In genomic region chr1:35268282-35269189, GRCh38 we compare ENCODE assay signal across 1 cellular context.
A peak's percentile ranks its signal among the peaks of the same experiment; 100 is the strongest.
TF ChIP-seq lines count a peak whose summit lies in the region.

Gene ZMYM4 (plus strand): TSS chr1:35268709. CDS start chr1:35269047, 338 bp downstream.

TF ChIP-seq in K562, 482 proteins besides CTCF, POLR2A, EP300 and RAD21 (continued from another document and continues in another):
- TF ChIP-seq, protein P1, sequence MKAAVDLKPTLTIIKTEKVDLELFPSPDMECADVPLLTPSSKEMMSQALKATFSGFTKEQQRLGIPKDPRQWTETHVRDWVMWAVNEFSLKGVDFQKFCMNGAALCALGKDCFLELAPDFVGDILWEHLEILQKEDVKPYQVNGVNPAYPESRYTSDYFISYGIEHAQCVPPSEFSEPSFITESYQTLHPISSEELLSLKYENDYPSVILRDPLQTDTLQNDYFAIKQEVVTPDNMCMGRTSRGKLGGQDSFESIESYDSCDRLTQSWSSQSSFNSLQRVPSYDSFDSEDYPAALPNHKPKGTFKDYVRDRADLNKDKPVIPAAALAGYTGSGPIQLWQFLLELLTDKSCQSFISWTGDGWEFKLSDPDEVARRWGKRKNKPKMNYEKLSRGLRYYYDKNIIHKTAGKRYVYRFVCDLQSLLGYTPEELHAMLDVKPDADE (conservative IDR thresholded peaks at IDR 0.05; ENCODE audit: control insufficient read depth, low read depth, low read length) = peak; percentile 78; the same call in 1 of the 2 replicates
- 0 out of 2 replicates have a peak, but pooled peaks have one; percentile 23 for TF ChIP-seq ZNF431 (CRISPR knock-in tag; IDR thresholded peaks at IDR 0.05)
- peak; percentile 69; the same call in 1 of the 2 replicates for TF ChIP-seq ARID4B (CRISPR knock-in tag; IDR thresholded peaks at IDR 0.05)
- TF ChIP-seq, protein P2, sequence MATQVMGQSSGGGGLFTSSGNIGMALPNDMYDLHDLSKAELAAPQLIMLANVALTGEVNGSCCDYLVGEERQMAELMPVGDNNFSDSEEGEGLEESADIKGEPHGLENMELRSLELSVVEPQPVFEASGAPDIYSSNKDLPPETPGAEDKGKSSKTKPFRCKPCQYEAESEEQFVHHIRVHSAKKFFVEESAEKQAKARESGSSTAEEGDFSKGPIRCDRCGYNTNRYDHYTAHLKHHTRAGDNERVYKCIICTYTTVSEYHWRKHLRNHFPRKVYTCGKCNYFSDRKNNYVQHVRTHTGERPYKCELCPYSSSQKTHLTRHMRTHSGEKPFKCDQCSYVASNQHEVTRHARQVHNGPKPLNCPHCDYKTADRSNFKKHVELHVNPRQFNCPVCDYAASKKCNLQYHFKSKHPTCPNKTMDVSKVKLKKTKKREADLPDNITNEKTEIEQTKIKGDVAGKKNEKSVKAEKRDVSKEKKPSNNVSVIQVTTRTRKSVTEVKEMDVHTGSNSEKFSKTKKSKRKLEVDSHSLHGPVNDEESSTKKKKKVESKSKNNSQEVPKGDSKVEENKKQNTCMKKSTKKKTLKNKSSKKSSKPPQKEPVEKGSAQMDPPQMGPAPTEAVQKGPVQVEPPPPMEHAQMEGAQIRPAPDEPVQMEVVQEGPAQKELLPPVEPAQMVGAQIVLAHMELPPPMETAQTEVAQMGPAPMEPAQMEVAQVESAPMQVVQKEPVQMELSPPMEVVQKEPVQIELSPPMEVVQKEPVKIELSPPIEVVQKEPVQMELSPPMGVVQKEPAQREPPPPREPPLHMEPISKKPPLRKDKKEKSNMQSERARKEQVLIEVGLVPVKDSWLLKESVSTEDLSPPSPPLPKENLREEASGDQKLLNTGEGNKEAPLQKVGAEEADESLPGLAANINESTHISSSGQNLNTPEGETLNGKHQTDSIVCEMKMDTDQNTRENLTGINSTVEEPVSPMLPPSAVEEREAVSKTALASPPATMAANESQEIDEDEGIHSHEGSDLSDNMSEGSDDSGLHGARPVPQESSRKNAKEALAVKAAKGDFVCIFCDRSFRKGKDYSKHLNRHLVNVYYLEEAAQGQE (CRISPR knock-in tag; IDR thresholded peaks at IDR 0.05; ENCODE audit: low read depth) = no peak
- 0 out of 4 replicates have a peak, but pooled peaks of 1 of the 2 experiments have one; percentile 37 for TF ChIP-seq KDM4B (IDR thresholded peaks at IDR 0.05; ENCODE audit: borderline replicate concordance in 2 of 2, low read depth in 1 of 2)
- no peak for TF ChIP-seq ZNF398 (CRISPR knock-in tag; IDR thresholded peaks at IDR 0.05)
- 0 out of 2 replicates have a peak, but pooled peaks have one; percentile 15 for TF ChIP-seq ZBTB17 (CRISPR knock-in tag; IDR thresholded peaks at IDR 0.05)
- peak; percentile 62 to 63; a peak in 2 of 4 replicates for TF ChIP-seq FOXK2 (conservative IDR thresholded peaks at IDR 0.05 in 1 of 2, IDR thresholded peaks at IDR 0.05 in 1 of 2; ENCODE audit: low read depth in 2 of 2)
- TF ChIP-seq GTF2A2 (tag; IDR thresholded peaks at IDR 0.05) = 0 out of 2 replicates have a peak, but pooled peaks have one; percentile 56
- TF ChIP-seq RBBP5 (IDR thresholded peaks at IDR 0.05; ENCODE audit: borderline replicate concordance, insufficient read depth, low read length, poor library complexity, severe bottlenecking) = peak; percentile 86
- peak; percentile 78 for TF ChIP-seq KLF13 (tag; IDR thresholded peaks at IDR 0.05; ENCODE audit: borderline replicate concordance, low read depth)
- TF ChIP-seq TAF7 (tag; IDR thresholded peaks at IDR 0.05) = peak; percentile 64
- TF ChIP-seq, protein P3, sequence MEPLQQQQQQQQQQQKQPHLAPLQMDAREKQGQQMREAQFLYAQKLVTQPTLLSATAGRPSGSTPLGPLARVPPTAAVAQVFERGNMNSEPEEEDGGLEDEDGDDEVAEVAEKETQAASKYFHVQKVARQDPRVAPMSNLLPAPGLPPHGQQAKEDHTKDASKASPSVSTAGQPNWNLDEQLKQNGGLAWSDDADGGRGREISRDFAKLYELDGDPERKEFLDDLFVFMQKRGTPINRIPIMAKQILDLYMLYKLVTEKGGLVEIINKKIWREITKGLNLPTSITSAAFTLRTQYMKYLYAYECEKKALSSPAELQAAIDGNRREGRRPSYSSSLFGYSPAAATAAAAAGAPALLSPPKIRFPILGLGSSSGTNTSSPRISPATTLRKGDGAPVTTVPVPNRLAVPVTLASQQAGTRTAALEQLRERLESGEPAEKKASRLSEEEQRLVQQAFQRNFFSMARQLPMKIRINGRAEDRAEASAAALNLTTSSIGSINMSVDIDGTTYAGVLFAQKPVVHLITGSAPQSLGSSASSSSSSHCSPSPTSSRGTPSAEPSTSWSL (CRISPR knock-in tag; IDR thresholded peaks at IDR 0.05; ENCODE audit: borderline replicate concordance) = no peak
- no peak for TF ChIP-seq ETV1 (tag; conservative IDR thresholded peaks at IDR 0.05; ENCODE audit: low read depth)
- TF ChIP-seq ZKSCAN1 (IDR thresholded peaks at IDR 0.05; ENCODE audit: low read depth, low read length) = 0 out of 2 replicates have a peak, but pooled peaks have one; percentile 46
- peak; percentile 60 for TF ChIP-seq ZNF511 (CRISPR knock-in tag; IDR thresholded peaks at IDR 0.05)
- TF ChIP-seq, protein P4, sequence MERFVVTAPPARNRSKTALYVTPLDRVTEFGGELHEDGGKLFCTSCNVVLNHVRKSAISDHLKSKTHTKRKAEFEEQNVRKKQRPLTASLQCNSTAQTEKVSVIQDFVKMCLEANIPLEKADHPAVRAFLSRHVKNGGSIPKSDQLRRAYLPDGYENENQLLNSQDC (CRISPR knock-in tag; IDR thresholded peaks at IDR 0.05) = no peak
- TF ChIP-seq SIX5 (IDR thresholded peaks at IDR 0.05; ENCODE audit: borderline replicate concordance in 1 of 2, insufficient read depth in 1 of 2, low read depth in 1 of 2, low read length in 2 of 2) = no peak
- peak in 1 of 2 experiments; percentile 11; a peak in 1 of 4 replicates for TF ChIP-seq ZMIZ1 (IDR thresholded peaks at IDR 0.05; ENCODE audit: low read depth in 2 of 2, low read length in 2 of 2)
- peak; percentile 51 to 62; a peak in 1 of 4 replicates for TF ChIP-seq NONO (IDR thresholded peaks at IDR 0.05; ENCODE audit: low read depth in 2 of 2, low read length in 1 of 2)
- TF ChIP-seq, protein P5, sequence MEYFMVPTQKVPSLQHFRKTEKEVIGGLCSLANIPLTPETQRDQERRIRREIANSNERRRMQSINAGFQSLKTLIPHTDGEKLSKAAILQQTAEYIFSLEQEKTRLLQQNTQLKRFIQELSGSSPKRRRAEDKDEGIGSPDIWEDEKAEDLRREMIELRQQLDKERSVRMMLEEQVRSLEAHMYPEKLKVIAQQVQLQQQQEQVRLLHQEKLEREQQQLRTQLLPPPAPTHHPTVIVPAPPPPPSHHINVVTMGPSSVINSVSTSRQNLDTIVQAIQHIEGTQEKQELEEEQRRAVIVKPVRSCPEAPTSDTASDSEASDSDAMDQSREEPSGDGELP (CRISPR knock-in tag; IDR thresholded peaks at IDR 0.05; ENCODE audit: borderline replicate concordance) = peak; percentile 95
- peak; percentile 86 for TF ChIP-seq ZNF766 (CRISPR knock-in tag; conservative IDR thresholded peaks at IDR 0.05)
- peak; percentile 93 for TF ChIP-seq EHMT2 (IDR thresholded peaks at IDR 0.05)
- TF ChIP-seq ZBTB12 (CRISPR knock-in tag; IDR thresholded peaks at IDR 0.05) = no peak
- TF ChIP-seq BCOR (IDR thresholded peaks at IDR 0.05) = peak; percentile 27; the same call in 1 of the 2 replicates
- TF ChIP-seq CBX8 (IDR thresholded peaks at IDR 0.05; ENCODE audit: borderline replicate concordance, extremely low read depth, low read depth, low read length, poor library complexity, severe bottlenecking) = no peak
- 0 out of 2 replicates have a peak, but pooled peaks have one; percentile 11 for TF ChIP-seq NCOR1 (IDR thresholded peaks at IDR 0.05)
- TF ChIP-seq E2F3 (CRISPR knock-in tag; IDR thresholded peaks at IDR 0.05) = peak; percentile 30; the same call in 1 of the 2 replicates
- TF ChIP-seq FOSL1 (tag; conservative IDR thresholded peaks at IDR 0.05) = peak; percentile 51
- TF ChIP-seq RB1 (IDR thresholded peaks at IDR 0.05; ENCODE audit: low read depth) = peak; percentile 87
- peak; percentile 95; the same call in 1 of the 2 replicates for TF ChIP-seq BRD4 (IDR thresholded peaks at IDR 0.05)
